19 cellular contexts compared by ENCODE assay signal in genomic region chr2:240956161-240956934, GRCh38. TPM values are rescaled to one million over a fixed set of nuclear protein-coding genes. Genes with fewer than 3 reads are reported as not detected.
DNase-seq lines count a peak whose midpoint lies in the region; ATAC-seq lines count a peak whose summit lies in the region.
"Had no signal": no experiment of that assay in that cellular context is flagged by ENCODE, and none has a peak within 500 bp of the region (broad histone marks: within the 10 kb centered on the region; RNA-seq: fewer than 3 reads in every experiment).

No MANE protein-coding gene starts in this region.

- ATAC-seq in left lobe of liver (no peak), sciatic nerve (no peak), HG03460 (IDR thresholded peaks at IDR 0.05; ENCODE audit: unreplicated experiment) (no peak)
- ATAC-seq: activated CD8-positive, alpha-beta T cell treated with anti-CD3 and anti-CD28 coated beads, Interleukin-2, amount 10 ng/mL, durations not matched to agents 7 days and 5 days had no signal

- intact Hi-C loops in sciatic nerve (cut with DNase I), result no loop called here

- DNase-seq in DMS 273 (lab: John Stamatoyannopoulos, UW; ENCODE audit: unreplicated experiment) (peak; percentile 51), DMS 273 treated with DMSO at 0.1 percent for 48 hours (lab: John Stamatoyannopoulos, UW) (no peak), left lobe of liver (ENCODE audit: low spot score) (peak; percentile 41), sciatic nerve (ENCODE audit: low spot score) (peak; percentile 67), germinal center (ENCODE audit: low spot score) (no peak), MV-4-11 (lab: John Stamatoyannopoulos, UW) (no peak)
- DNase-seq in activated CD8-positive, alpha-beta memory T cell treated with anti-CD3 and anti-CD28 coated beads, Interleukin-2, amount 50 U/mL, for 4 hours, result peak; percentile 7
- DNase-seq: activated CD8-positive, alpha-beta T cell treated with anti-CD3 and anti-CD28 coated beads, Interleukin-2, amount 10 ng/mL, durations not matched to agents 7 days and 5 days; cortex of kidney; erythroblast; kidney glomerular epithelial cell; NCI-H1930; NCI-H526; retina; stimulated activated CD4-positive, alpha-beta T cell treated with anti-CD3 and anti-CD28 coated beads, Interleukin-2, amount 100 ng/mL, for 24 hours had no signal

RNA-seq across cellular contexts. Expression of gene SNED1, which starts 42.1 kb away (rescaled TPM):
- total RNA-seq in left lobe of liver (34.9 TPM), sciatic nerve (148 TPM)

RNA-seq across cellular contexts. Expression of gene CROCC2, which starts 50.2 kb away (rescaled TPM):
- 0.05 TPM for total RNA-seq in left lobe of liver
- 0.18 TPM for total RNA-seq in sciatic nerve
- total RNA-seq: activated CD8-positive, alpha-beta T cell treated with anti-CD3 and anti-CD28 coated beads, Interleukin-2, amount 10 ng/mL, durations not matched to agents 7 days and 5 days; H4; M059J; myocyte had no signal

Comparison
In these comparisons a context has a peak if more than half of its experiments do, and no peak if none do; other contexts are left out.
1. DNase-seq: peak in DMS 273 (single experiment), activated CD8-positive, alpha-beta memory T cell treated with anti-CD3 and anti-CD28 coated beads, Interleukin-2, amount 50 U/mL, for 4 hours (single experiment), left lobe of liver (single experiment) and sciatic nerve (single experiment); none in DMS 273 treated with DMSO at 0.1 percent for 48 hours (single experiment), germinal center (single experiment) and MV-4-11 (single experiment).